Comparison of ENCODE assay signal across 18 cellular contexts in genomic region chr12:89033062-89033461, GRCh38.
"Had no signal": no experiment of that assay in that cellular context is flagged by ENCODE, and none has a peak within 500 bp of the region (broad histone marks: within the 10 kb centered on the region; RNA-seq: fewer than 3 reads in every experiment).

No MANE protein-coding gene starts in this region.

- H3K4me3 Mint-ChIP-seq: naive thymus-derived CD8-positive, alpha-beta T cell; neural progenitor cell had no signal

- ATAC-seq: gastroesophageal sphincter; left lobe of liver; mucosa of descending colon; naive thymus-derived CD8-positive, alpha-beta T cell had no signal

- DNase-seq: dermis blood vessel endothelial cell; esophagus squamous epithelium; foreskin fibroblast; glutamatergic neuron; islet precursor cell; mammary epithelial cell; mucosa of descending colon; naive thymus-derived CD8-positive, alpha-beta T cell; nucleus accumbens; ovary; sigmoid colon; stimulated activated naive CD4-positive, alpha-beta T cell treated with Interleukin-2 at 50 U/mL for 16 hours; tibial artery; upper lobe of left lung; uterus had no signal

- H3K4me1 Mint-ChIP-seq: neural progenitor cell had no signal

- H3K27ac Mint-ChIP-seq: naive thymus-derived CD8-positive, alpha-beta T cell; neural progenitor cell had no signal

- H3K9me3 Mint-ChIP-seq: naive thymus-derived CD8-positive, alpha-beta T cell; neural progenitor cell had no signal

- H3K36me3 Mint-ChIP-seq: naive thymus-derived CD8-positive, alpha-beta T cell; neural progenitor cell had no signal
